In the genomic region with DNA sequence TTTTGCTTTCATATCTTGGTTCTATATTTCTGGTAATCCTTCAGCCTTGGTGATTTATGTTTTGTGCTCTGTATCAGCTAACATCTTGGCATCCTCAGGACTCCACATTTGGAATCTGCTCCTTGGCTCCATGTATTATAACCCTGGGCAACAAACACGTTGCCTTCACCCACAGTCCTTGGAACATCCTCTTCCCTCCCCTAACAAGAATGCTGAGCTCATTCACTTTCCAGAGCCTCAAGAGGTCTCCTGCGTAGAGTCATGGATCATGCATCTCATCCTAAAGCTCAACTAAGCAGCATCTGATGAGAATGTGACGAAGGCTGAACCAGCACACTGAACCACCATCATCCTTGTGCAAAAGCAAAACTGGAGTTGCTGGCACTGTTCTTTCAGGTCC, we compare ENCODE assay signal across 21 cellular contexts.
DNase-seq lines count a peak whose midpoint lies in the region; FAIRE-seq and TF ChIP-seq lines count a peak whose summit lies in the region.
"Had no signal": no experiment of that assay in that cellular context is flagged by ENCODE, and none has a peak within 500 bp of the region (broad histone marks: within the 10 kb centered on the region; RNA-seq: fewer than 3 reads in every experiment).

No MANE protein-coding gene starts in this region.

- 61% methylated on average over 3 of the region's 3 CpGs for WGBS in hepatocyte (ENCODE audit: low lambda C conversion rate, missing lambda C conversion rate)

- DNase-seq in EH (ENCODE audit: low read depth) (peak; percentile 45), GM12891 (ENCODE audit: insufficient read length, low spot score) (no peak), fibroblast of gingiva (ENCODE audit: low read depth) (peak; percentile 75), skeletal muscle cell (ENCODE audit: low read depth) (peak; percentile 10), HTR-8/SVneo (ENCODE audit: insufficient read length, low spot score) (no peak), hepatocyte (ENCODE audit: low spot score) (no peak)
- no peak for DNase-seq in stimulated activated CD4-positive, alpha-beta T cell treated with anti-CD3 and anti-CD28 coated beads, Interleukin-15, amount 100 ng/mL, for 24 hours
- DNase-seq: Calu3, DMS79 treated with DMSO at 0.1 percent for 48 hours, GOT3, HFFc6, NCI-H1105 treated with DMSO at 0.1 percent for 48 hours, NCI-H146, NCI-H1930, NCI-H446, NCI-H524 treated with DMSO at 0.1 percent for 48 hours, NCI-H774, PC-9, SJCRH30 had no signal

- FAIRE-seq in GM12891 (lab: Jason Lieb, UNC): peak; percentile 16
- no peak for FAIRE-seq in HTR-8/SVneo (lab: Jason Lieb, UNC)
- FAIRE-seq: K562 had no signal

- H3K27me3 ChIP-seq in hepatocyte: no peaks in the 10 kb centered on the region
- H3K27me3 ChIP-seq: SJCRH30 had no signal

- H3K27ac ChIP-seq in hepatocyte: no peak overlapping the region
- H3K27ac ChIP-seq: PC-9, SJCRH30 had no signal

- H4K20me1 ChIP-seq in hepatocyte (ENCODE audit: insufficient read depth, poor library complexity, severe bottlenecking): no peaks in the 10 kb centered on the region

- TF ChIP-seq POLR2A in GM12891 (IDR thresholded peaks at IDR 0.05; ENCODE audit: low read depth, low read length): no peak

- H3K9me2 ChIP-seq in hepatocyte (replicated peaks; ENCODE audit: insufficient read depth): no peaks in the 10 kb centered on the region

- no peaks in the 10 kb centered on the region for H3K9me3 ChIP-seq in hepatocyte (ENCODE audit: low read depth)
- H3K9me3 ChIP-seq: HAP-1, SJCRH30 had no signal

- no peak overlapping the region for H2AFZ ChIP-seq in hepatocyte
- H2AFZ ChIP-seq: PC-9 had no signal

- H3K36me3 ChIP-seq in hepatocyte (replicated peaks; ENCODE audit: insufficient read depth, low read depth): no peaks in the 10 kb centered on the region
- H3K36me3 ChIP-seq: HAP-1, SJCRH30 had no signal

- no peak for TF ChIP-seq CTCF in hepatocyte (IDR thresholded peaks at IDR 0.05; ENCODE audit: poor library complexity)

- H3K4me3 ChIP-seq in skeletal muscle cell (ENCODE audit: low read depth, low read length) (no peak overlapping the region), hepatocyte (no peak overlapping the region)
- H3K4me3 ChIP-seq: HAP-1, K562, PC-9, SJCRH30 had no signal

- H3K4me2 ChIP-seq in hepatocyte: no peak overlapping the region
- H3K4me2 ChIP-seq: PC-9 had no signal

- no peaks in the 10 kb centered on the region for H3K79me2 ChIP-seq in hepatocyte

- H3K4me1 ChIP-seq in hepatocyte (ENCODE audit: insufficient read depth): no peaks in the 10 kb centered on the region
- H3K4me1 ChIP-seq: HAP-1, SJCRH30 had no signal

TF ChIP-seq in GM12891, 5 proteins besides CTCF, POLR2A, EP300 and RAD21:
- no peak for TF ChIP-seq SPI1 (IDR thresholded peaks at IDR 0.05; ENCODE audit: low read depth, low read length)

Comparison
In these comparisons a context has a peak if more than half of its experiments do, and no peak if none do; other contexts are left out.
1. DNase-seq: peak in EH (single experiment), fibroblast of gingiva (single experiment) and skeletal muscle cell (single experiment); none in GM12891 (single experiment), HTR-8/SVneo (single experiment), stimulated activated CD4-positive, alpha-beta T cell treated with anti-CD3 and anti-CD28 coated beads, Interleukin-15, amount 100 ng/mL, for 24 hours (single experiment) and hepatocyte (single experiment).